Comparison of ENCODE assay signal across 13 cellular contexts in the genomic region with DNA sequence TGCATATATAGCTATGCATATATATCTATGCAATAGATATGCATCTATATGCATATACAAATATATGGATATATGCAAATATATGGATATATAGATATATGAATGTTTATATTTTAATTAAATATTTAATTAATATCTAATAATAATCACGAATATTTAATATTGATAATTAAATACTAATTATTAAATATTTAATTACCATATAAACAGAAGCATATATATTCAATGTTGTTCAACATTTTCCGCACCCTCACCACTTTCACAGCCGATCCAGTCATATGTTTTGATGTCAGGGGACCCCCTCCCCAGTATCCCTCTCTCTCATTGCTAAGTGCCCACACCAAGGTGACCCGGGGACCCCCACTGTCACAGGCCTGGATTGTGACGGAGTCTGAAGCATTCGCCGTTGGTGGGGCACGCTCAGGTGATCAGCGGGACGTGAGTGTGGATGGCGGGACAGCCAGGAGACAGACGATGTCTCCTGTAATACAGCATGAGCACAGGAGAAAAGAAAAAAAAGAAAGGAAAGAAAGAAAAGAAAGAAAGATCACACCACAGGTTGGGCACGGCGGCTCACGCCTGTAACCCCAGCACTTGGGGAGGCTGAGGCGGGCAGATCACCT.
"Had no signal": no experiment of that assay in that cellular context is flagged by ENCODE, and none has a peak within 500 bp of the region (broad histone marks: within the 10 kb centered on the region; RNA-seq: fewer than 3 reads in every experiment).

No MANE protein-coding gene starts in this region.

- H3K36me3 ChIP-seq: breast epithelium had no signal

- DNase-seq: aorta, foreskin keratinocyte, left cardiac atrium, midbrain, small intestine, substantia nigra, T-cell, trophoblast cell had no signal

- H3K27ac ChIP-seq: breast epithelium, foreskin keratinocyte, parathyroid adenoma had no signal

- H3K4me1 ChIP-seq: breast epithelium, foreskin keratinocyte, parathyroid adenoma had no signal

- H3K27me3 Mint-ChIP-seq: stimulated activated memory B cell treated with anti-CD40 and anti-IgM and Interleukin-4, amounts not matched to agents 10 μg/mL and 1 μg/mL and 100 μg/mL, for 72 hours; T-cell had no signal

- H3K9ac ChIP-seq: parathyroid adenoma had no signal

- H3K4me1 Mint-ChIP-seq: stimulated activated memory B cell treated with anti-CD40 and anti-IgM and Interleukin-4, amounts not matched to agents 10 μg/mL and 1 μg/mL and 100 μg/mL, for 72 hours; T-cell had no signal

- H3K27me3 ChIP-seq: breast epithelium, foreskin keratinocyte had no signal

- H3K9me3 ChIP-seq: breast epithelium had no signal

- H2AFZ ChIP-seq: parathyroid adenoma had no signal

- H3K4me3 Mint-ChIP-seq: stimulated activated memory B cell treated with anti-CD40 and anti-IgM and Interleukin-4, amounts not matched to agents 10 μg/mL and 1 μg/mL and 100 μg/mL, for 72 hours; T-cell had no signal

- FAIRE-seq: endothelial cell of umbilical vein had no signal

- H3K9me3 Mint-ChIP-seq: stimulated activated memory B cell treated with anti-CD40 and anti-IgM and Interleukin-4, amounts not matched to agents 10 μg/mL and 1 μg/mL and 100 μg/mL, for 72 hours had no signal

- ATAC-seq: foreskin keratinocyte; left cardiac atrium; stimulated activated memory B cell treated with anti-CD40 and anti-IgM and Interleukin-4, amounts not matched to agents 10 μg/mL and 1 μg/mL and 100 μg/mL, for 72 hours; T-cell had no signal

- H3K4me3 ChIP-seq: breast epithelium, lung had no signal

- H3K27ac Mint-ChIP-seq: stimulated activated memory B cell treated with anti-CD40 and anti-IgM and Interleukin-4, amounts not matched to agents 10 μg/mL and 1 μg/mL and 100 μg/mL, for 72 hours; T-cell had no signal

- H3K36me3 Mint-ChIP-seq: stimulated activated memory B cell treated with anti-CD40 and anti-IgM and Interleukin-4, amounts not matched to agents 10 μg/mL and 1 μg/mL and 100 μg/mL, for 72 hours; T-cell had no signal

- H3K79me2 ChIP-seq: parathyroid adenoma had no signal
